Comparison of ENCODE assay signal across 16 cellular contexts in the genomic region with DNA sequence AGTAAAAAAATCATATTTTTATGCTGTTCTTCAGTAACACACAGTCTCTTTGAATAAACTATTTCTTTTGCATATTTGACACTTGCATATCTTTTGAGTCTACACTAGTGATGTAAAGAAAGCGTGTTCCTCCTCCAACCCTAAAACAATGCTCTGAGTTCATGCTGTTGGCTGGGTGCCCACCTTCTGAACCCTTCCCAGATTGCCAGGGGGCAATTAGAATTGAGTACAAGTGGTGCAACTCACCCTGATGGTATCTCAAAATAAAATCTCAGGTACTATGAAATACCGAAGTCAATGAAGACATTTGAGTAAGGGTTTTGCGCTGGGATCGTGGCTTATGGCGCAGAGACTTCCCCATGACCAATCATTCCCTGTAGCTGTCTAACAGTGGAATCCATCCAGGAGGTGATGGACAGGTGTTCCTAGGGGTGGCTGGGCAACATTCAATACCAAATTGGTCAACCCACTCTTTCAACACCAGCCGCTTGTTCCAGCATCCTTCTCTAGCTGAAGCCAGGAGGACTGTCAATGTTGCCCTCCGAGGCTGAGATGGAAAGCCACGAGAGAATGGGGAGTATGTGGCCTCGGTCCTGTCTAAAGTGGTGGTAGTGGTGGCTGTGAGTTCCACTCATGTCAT.
"Had no signal": no experiment of that assay in that cellular context is flagged by ENCODE, and none has a peak within 500 bp of the region (broad histone marks: within the 10 kb centered on the region; RNA-seq: fewer than 3 reads in every experiment).

No MANE protein-coding gene starts in this region.

- H3K9me3 Mint-ChIP-seq: activated CD4-positive, alpha-beta memory T cell treated with anti-CD3 and anti-CD28 coated beads for 36 hours; activated T-cell treated with anti-CD3 and anti-CD28 coated beads, Interleukin-2, amount 50 U/mL, for 24 hours; endodermal cell; natural killer cell treated with Interleukin-12 subunit alpha and Interleukin-12 subunit beta and Interleukin-15 and Interleukin-18, amount 100 ng/mL, for 72 hours had no signal

- H3K27ac ChIP-seq: transverse colon, vagina, WERI-Rb-1 had no signal

- H3K27ac Mint-ChIP-seq: activated CD4-positive, alpha-beta memory T cell treated with anti-CD3 and anti-CD28 coated beads for 36 hours; activated CD8-positive, alpha-beta memory T cell treated with anti-CD3 and anti-CD28 coated beads, Interleukin-2, amount 10 ng/mL, durations not matched to agents 7 days and 5 days; activated T-cell treated with anti-CD3 and anti-CD28 coated beads, Interleukin-2, amount 50 U/mL, for 24 hours; endodermal cell; natural killer cell treated with Interleukin-12 subunit alpha and Interleukin-12 subunit beta and Interleukin-15 and Interleukin-18, amount 100 ng/mL, for 72 hours; stimulated activated naive B cell treated with anti-CD40 and anti-IgM and Interleukin-4, amounts not matched to agents 10 μg/mL and 1 μg/mL and 100 μg/mL, for 72 hours had no signal

- H3K9me3 ChIP-seq: transverse colon, vagina had no signal

- H3K4me1 Mint-ChIP-seq: activated CD8-positive, alpha-beta memory T cell treated with anti-CD3 and anti-CD28 coated beads, Interleukin-2, amount 10 ng/mL, durations not matched to agents 7 days and 5 days; endodermal cell; stimulated activated naive B cell treated with anti-CD40 and anti-IgM and Interleukin-4, amounts not matched to agents 10 μg/mL and 1 μg/mL and 100 μg/mL, for 72 hours had no signal

- DNase-seq: activated CD4-positive, alpha-beta memory T cell treated with anti-CD3 and anti-CD28 coated beads for 36 hours; activated CD8-positive, alpha-beta memory T cell treated with anti-CD3 and anti-CD28 coated beads, Interleukin-2, amount 10 ng/mL, durations not matched to agents 7 days and 5 days; activated effector memory CD4-positive, alpha-beta T cell treated with Interleukin-2 at 50 U/mL for 16 hours; activated naive CD4-positive, alpha-beta T cell treated with anti-CD3 and anti-CD28 coated beads, Interleukin-2, amount 50 U/mL, for 16 hours; activated T-cell treated with anti-CD3 and anti-CD28 coated beads, Interleukin-2, amount 50 U/mL, for 24 hours; dorsolateral prefrontal cortex; endodermal cell; erythroblast; left ventricle myocardium superior; mesendoderm; stimulated activated CD4-positive, alpha-beta T cell treated with anti-CD3 and anti-CD28 coated beads, Interleukin-4, amount 100 ng/mL, for 1 hour; stimulated activated naive B cell treated with anti-CD40 and anti-IgM and Interleukin-4, amounts not matched to agents 10 μg/mL and 1 μg/mL and 100 μg/mL, for 72 hours; transverse colon; WERI-Rb-1 had no signal

- H3K4me1 ChIP-seq: transverse colon, vagina had no signal

- H3K4me3 ChIP-seq: dorsolateral prefrontal cortex, transverse colon, vagina had no signal

- H3K36me3 ChIP-seq: transverse colon, vagina had no signal

- H3K4me3 Mint-ChIP-seq: activated CD4-positive, alpha-beta memory T cell treated with anti-CD3 and anti-CD28 coated beads for 36 hours; activated CD8-positive, alpha-beta memory T cell treated with anti-CD3 and anti-CD28 coated beads, Interleukin-2, amount 10 ng/mL, durations not matched to agents 7 days and 5 days; activated T-cell treated with anti-CD3 and anti-CD28 coated beads, Interleukin-2, amount 50 U/mL, for 24 hours; endodermal cell; natural killer cell treated with Interleukin-12 subunit alpha and Interleukin-12 subunit beta and Interleukin-15 and Interleukin-18, amount 100 ng/mL, for 72 hours; stimulated activated naive B cell treated with anti-CD40 and anti-IgM and Interleukin-4, amounts not matched to agents 10 μg/mL and 1 μg/mL and 100 μg/mL, for 72 hours had no signal

- ATAC-seq: activated CD8-positive, alpha-beta memory T cell treated with anti-CD3 and anti-CD28 coated beads, Interleukin-2, amount 10 ng/mL, durations not matched to agents 7 days and 5 days; left ventricle myocardium superior; natural killer cell treated with Interleukin-12 subunit alpha and Interleukin-12 subunit beta and Interleukin-15 and Interleukin-18, amount 100 ng/mL, for 72 hours; stimulated activated naive B cell treated with anti-CD40 and anti-IgM and Interleukin-4, amounts not matched to agents 10 μg/mL and 1 μg/mL and 100 μg/mL, for 72 hours had no signal

- H3K27me3 ChIP-seq: dorsolateral prefrontal cortex, transverse colon, vagina had no signal

- H3K36me3 Mint-ChIP-seq: activated CD4-positive, alpha-beta memory T cell treated with anti-CD3 and anti-CD28 coated beads for 36 hours; activated CD8-positive, alpha-beta memory T cell treated with anti-CD3 and anti-CD28 coated beads, Interleukin-2, amount 10 ng/mL, durations not matched to agents 7 days and 5 days; natural killer cell treated with Interleukin-12 subunit alpha and Interleukin-12 subunit beta and Interleukin-15 and Interleukin-18, amount 100 ng/mL, for 72 hours; stimulated activated naive B cell treated with anti-CD40 and anti-IgM and Interleukin-4, amounts not matched to agents 10 μg/mL and 1 μg/mL and 100 μg/mL, for 72 hours had no signal
